In the genomic region with DNA sequence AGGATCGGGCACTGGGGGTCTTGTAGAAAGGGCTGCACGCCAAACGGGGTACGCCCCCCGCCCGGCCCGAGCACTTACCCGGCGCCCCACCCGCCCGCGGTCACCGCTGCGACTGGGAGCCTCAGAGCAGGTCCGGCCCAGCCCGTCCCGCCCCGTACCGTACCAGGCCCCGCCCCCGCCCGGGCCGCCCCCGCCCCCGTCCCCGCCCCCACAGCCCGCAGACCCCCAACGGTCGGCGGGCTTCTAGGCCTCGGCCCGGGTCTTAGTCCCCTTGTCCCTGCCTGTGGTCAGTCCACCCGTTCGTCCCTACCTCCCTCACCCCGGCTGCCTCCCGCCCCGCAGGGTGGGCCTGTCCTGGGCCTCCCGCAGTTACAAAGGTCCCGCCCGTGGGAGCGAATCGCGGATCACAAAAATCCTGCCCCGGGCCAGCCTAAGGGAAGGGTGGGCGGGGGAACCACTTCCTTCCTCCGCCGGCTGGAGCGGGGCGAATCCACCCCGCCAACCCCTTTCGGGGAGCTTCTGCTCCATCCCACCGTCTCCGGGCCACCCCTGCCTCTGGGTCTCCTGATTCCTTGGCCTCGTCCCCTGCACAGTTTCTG, we compare ENCODE assay signal across 8 cellular contexts. TPM values are rescaled to one million over a fixed set of nuclear protein-coding genes. Genes with fewer than 3 reads are reported as not detected.
DNase-seq lines count a peak whose midpoint lies in the region; TF ChIP-seq lines count a peak whose summit lies in the region.

A gene with protein sequence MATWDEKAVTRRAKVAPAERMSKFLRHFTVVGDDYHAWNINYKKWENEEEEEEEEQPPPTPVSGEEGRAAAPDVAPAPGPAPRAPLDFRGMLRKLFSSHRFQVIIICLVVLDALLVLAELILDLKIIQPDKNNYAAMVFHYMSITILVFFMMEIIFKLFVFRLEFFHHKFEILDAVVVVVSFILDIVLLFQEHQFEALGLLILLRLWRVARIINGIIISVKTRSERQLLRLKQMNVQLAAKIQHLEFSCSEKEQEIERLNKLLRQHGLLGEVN (minus strand): TSS at position 114 of the 599 bp plus-strand sequence. CDS start 5,870 bp downstream, outside the sequence.

- H2AFZ ChIP-seq in H9 (ENCODE audit: low read length) = no peak within 1 kb of the TSS
- H2AFZ ChIP-seq in smooth muscle cell (ENCODE audit: low read depth) = peak within 1 kb of the TSS; percentile 93

- POLR2A ChIA-PET in Caco-2 (lab: Charles Lee) = no interaction called here

- H3K79me2 ChIP-seq in H9 (ENCODE audit: insufficient read depth, low read length) = no peaks in the 10 kb centered on the region
- H3K79me2 ChIP-seq in smooth muscle cell (ENCODE audit: low read depth) = no peaks in the 10 kb centered on the region

- peak in 1 of 2 experiments; percentile 29 for DNase-seq in Caco-2
- peak; percentile 82 for DNase-seq in H9
- DNase-seq in Peyer's patch = peak; percentile 68 to 82 (median 77)
- peak in 1 of 2 donors; percentile 75 for DNase-seq in ascending aorta (ENCODE audit: low spot score in 2 of 2)
- DNase-seq in smooth muscle cell (lab: John Stamatoyannopoulos, UW; ENCODE audit: unreplicated experiment) = peak; percentile 54
- no peak for DNase-seq in NCI-H1417 (lab: John Stamatoyannopoulos, UW)
- DNase-seq in DMS114 treated with DMSO at 0.1 percent for 48 hours (lab: John Stamatoyannopoulos, UW; ENCODE audit: unreplicated experiment) = no peak

- CTCF ChIA-PET in Caco-2 (lab: Charles Lee) = interaction anchor here (0.9 kb wide), 1 partner anchor 324 kb away, joined by 3 read pairs; no protein-coding TSS in a partner anchor

- H3K9me3 ChIP-seq in Caco-2 = no peaks in the 10 kb centered on the region
- H3K9me3 ChIP-seq in H9 (ENCODE audit: control insufficient read depth, low read depth, low read length) = no peaks in the 10 kb centered on the region
- H3K9me3 ChIP-seq in Peyer's patch = no peaks in the 10 kb centered on the region
- H3K9me3 ChIP-seq in ascending aorta = no peaks in the 10 kb centered on the region
- no peaks in the 10 kb centered on the region for H3K9me3 ChIP-seq in iPS-18a (ENCODE audit: control insufficient read depth, low read depth, low read length)
- no peaks in the 10 kb centered on the region for H3K9me3 ChIP-seq in smooth muscle cell (replicated peaks; ENCODE audit: low read depth)

- no peak within 1 kb of the TSS for H3K4ac ChIP-seq in H9 (ENCODE audit: low read depth, low read length)

- no peak within 1 kb of the TSS for H2BK15ac ChIP-seq in H9 (ENCODE audit: low read depth, low read length)

- peaks cover 9% of the 10 kb centered on the region for H3K23me2 ChIP-seq in H9 (ENCODE audit: insufficient read length, low read depth, low read length, poor library complexity, severe bottlenecking)

- H3K27ac Mint-ChIP-seq in Caco-2 (ENCODE audit: unreplicated experiment) (no peak within 1 kb of the TSS), H9 (peak within 1 kb of the TSS; percentile 83 to 92 (median 87))

- no peak within 1 kb of the TSS for H2BK12ac ChIP-seq in H9 (ENCODE audit: insufficient read length, low read depth, low read length)

- H3K27me3 ChIP-seq in Caco-2 (replicated peaks; ENCODE audit: control insufficient read depth, insufficient read depth, low read length) (no peaks in the 10 kb centered on the region), H9 (ENCODE audit: insufficient read depth, low read length) (peaks cover 4% of the 10 kb centered on the region; the same call in 1 of the 2 replicates), Peyer's patch (no peaks in the 10 kb centered on the region), ascending aorta (no peaks in the 10 kb centered on the region), iPS-18a (ENCODE audit: control insufficient read depth, insufficient read depth, low read length) (peaks cover 13% of the 10 kb centered on the region), smooth muscle cell (ENCODE audit: low read depth) (no peaks in the 10 kb centered on the region)

- H3T11ph ChIP-seq in H9 (ENCODE audit: low read length) = no peak within 1 kb of the TSS

- no TSS peak for BruUV-seq in Caco-2 (replicated peaks; lab: Mats Ljungman, UMichigan)

- peak within 1 kb of the TSS; percentile 51 for H3K4me3 ChIP-seq in Caco-2 (ENCODE audit: low read depth, low read length)
- H3K4me3 ChIP-seq in Peyer's patch = peak within 1 kb of the TSS; percentile 57 to 92 (median 62)
- peak within 1 kb of the TSS; percentile 73 to 87 for H3K4me3 ChIP-seq in ascending aorta
- peak within 1 kb of the TSS; percentile 56 for H3K4me3 ChIP-seq in iPS-18a (ENCODE audit: low read length)
- H3K4me3 ChIP-seq in smooth muscle cell = peak within 1 kb of the TSS; percentile 67

- H2BK20ac ChIP-seq in H9 (ENCODE audit: low read depth, low read length, poor library complexity, severe bottlenecking) = no peak within 1 kb of the TSS

- H3K56ac ChIP-seq in H9 (ENCODE audit: insufficient read length, low read depth, low read length) = no peak within 1 kb of the TSS

- H3K4me1 ChIP-seq in Caco-2 = no peaks in the 10 kb centered on the region
- H3K4me1 ChIP-seq in H9 (ENCODE audit: insufficient read depth, low read length) = no peaks in the 10 kb centered on the region
- peaks cover 0 to 28% (median 9%) of the 10 kb centered on the region in 4 donors for H3K4me1 ChIP-seq in Peyer's patch
- H3K4me1 ChIP-seq in ascending aorta = peaks cover 0 to 12% of the 10 kb centered on the region in 2 donors
- H3K4me1 ChIP-seq in iPS-18a (ENCODE audit: control insufficient read depth, low read depth, low read length) = peaks cover 4% of the 10 kb centered on the region
- H3K4me1 ChIP-seq in smooth muscle cell (ENCODE audit: low read depth) = peaks cover 9% of the 10 kb centered on the region

- H3K36me3 Mint-ChIP-seq in Caco-2 (ENCODE audit: insufficient read depth, unreplicated experiment) (no peaks in the 10 kb centered on the region), H9 (ENCODE audit: insufficient read depth in 1 of 3, low read depth in 3 of 3) (peaks cover 0 to 10% (median 0%) of the 10 kb centered on the region in 3 experiments; a peak in 5 of 7 replicates)

- H3K27ac ChIP-seq in H9 (ENCODE audit: insufficient read length, low read depth, low read length) = no peak within 1 kb of the TSS
- H3K27ac ChIP-seq in Peyer's patch = peak within 1 kb of the TSS; percentile 72 to 93 (median 78)
- peak within 1 kb of the TSS; percentile 66 for H3K27ac ChIP-seq in ascending aorta
- H3K27ac ChIP-seq in iPS-18a (ENCODE audit: low read length) = no peak within 1 kb of the TSS
- no peak within 1 kb of the TSS for H3K27ac ChIP-seq in smooth muscle cell (ENCODE audit: low read depth)

- H3K9ac ChIP-seq in H9 (ENCODE audit: extremely low read depth, insufficient read length, low read length) (peak within 1 kb of the TSS; percentile 48), iPS-18a (ENCODE audit: low read length) (peak within 1 kb of the TSS; percentile 56), smooth muscle cell (ENCODE audit: low read depth) (no peak within 1 kb of the TSS)

- H3K36me3 ChIP-seq in Caco-2 (ENCODE audit: control insufficient read depth, insufficient read depth, low read length) (no peaks in the 10 kb centered on the region), Peyer's patch (no peaks in the 10 kb centered on the region), ascending aorta (no peaks in the 10 kb centered on the region), iPS-18a (ENCODE audit: control insufficient read depth, low read depth, low read length) (no peaks in the 10 kb centered on the region), smooth muscle cell (ENCODE audit: low read depth) (no peaks in the 10 kb centered on the region)

- no peaks in the 10 kb centered on the region for H3F3A ChIP-seq in smooth muscle cell (ENCODE audit: low read depth)

- H4K5ac ChIP-seq in H9 (ENCODE audit: insufficient read length, low read depth, low read length) = no peak within 1 kb of the TSS

- no peaks in the 10 kb centered on the region for H3K9me3 Mint-ChIP-seq in Caco-2 (ENCODE audit: unreplicated experiment)
- H3K9me3 Mint-ChIP-seq in H9 = peaks cover 0 to 4% of the 10 kb centered on the region in 2 experiments; a peak in 2 of 5 replicates

- no peak within 1 kb of the TSS for H3K23ac ChIP-seq in H9 (ENCODE audit: insufficient read length, low read depth, low read length)

- H3K18ac ChIP-seq in H9 (ENCODE audit: insufficient read length, low read depth, low read length) = peak within 1 kb of the TSS; percentile 91

- H2BK5ac ChIP-seq in H9 (ENCODE audit: insufficient read length, low read length) = no peak within 1 kb of the TSS

- H4K20me1 ChIP-seq in H9 (ENCODE audit: control insufficient read depth, insufficient read depth, insufficient read length) (no peaks in the 10 kb centered on the region), smooth muscle cell (ENCODE audit: low read depth) (no peaks in the 10 kb centered on the region)

- H4K8ac ChIP-seq in H9 (replicated peaks; ENCODE audit: insufficient read length, low read depth, low read length) = no peak within 1 kb of the TSS

- peaks cover 8% of the 10 kb centered on the region for H3K27me3 Mint-ChIP-seq in Caco-2 (ENCODE audit: insufficient read depth, unreplicated experiment)
- H3K27me3 Mint-ChIP-seq in H9 (ENCODE audit: low read depth) = peaks cover 31% of the 10 kb centered on the region

- no peak within 1 kb of the TSS for H4K91ac ChIP-seq in H9 (ENCODE audit: insufficient read length, low read depth, low read length)

- no CpG with 5 or more reads among the region's 54 CpGs for WGBS in H9 (ENCODE audit: extremely low coverage, insufficient read length, low lambda C conversion rate)
- WGBS in smooth muscle cell (ENCODE audit: low lambda C conversion rate) = 3% methylated on average over 9 of the region's 54 CpGs

- no peak for TF ChIP-seq POLR2A in Peyer's patch (IDR thresholded peaks at IDR 0.05)

- H3K4me2 ChIP-seq in H9 (ENCODE audit: insufficient read depth, insufficient read length, low read length) (peak within 1 kb of the TSS; percentile 22), smooth muscle cell (peak within 1 kb of the TSS; percentile 95)

- peak within 1 kb of the TSS; percentile 17 for H3K14ac ChIP-seq in H9 (ENCODE audit: insufficient read depth, low read length)

- no peaks in the 10 kb centered on the region for H3K79me1 ChIP-seq in H9 (ENCODE audit: insufficient read depth, low read depth, low read length, poor library complexity, severe bottlenecking)

- no peak within 1 kb of the TSS for H2AK5ac ChIP-seq in H9 (ENCODE audit: insufficient read length, low read length)

- H3K4me1 Mint-ChIP-seq in Caco-2 (ENCODE audit: low read depth, unreplicated experiment) (peaks cover 16% of the 10 kb centered on the region), H9 (peaks cover 12 to 29% of the 10 kb centered on the region in 2 experiments)

- H3K4me3 Mint-ChIP-seq in Caco-2 (ENCODE audit: unreplicated experiment) = peak within 1 kb of the TSS; percentile 74
- peak within 1 kb of the TSS; percentile 79 to 88 for H3K4me3 Mint-ChIP-seq in H9

- TF ChIP-seq CTCF in Caco-2 (IDR thresholded peaks at IDR 0.05; ENCODE audit: insufficient read depth in 1 of 2, low read depth in 1 of 2, low read length in 1 of 2, severe bottlenecking in 1 of 2, unreplicated experiment in 1 of 2) = no peak
- no peak for TF ChIP-seq CTCF in H9 (conservative IDR thresholded peaks at IDR 0.05)
- TF ChIP-seq CTCF in Peyer's patch (IDR thresholded peaks at IDR 0.05) = no peak
- TF ChIP-seq CTCF in ascending aorta (IDR thresholded peaks at IDR 0.05) = no peak
- TF ChIP-seq CTCF in smooth muscle cell (IDR thresholded peaks at IDR 0.05; ENCODE audit: borderline replicate concordance, insufficient read depth, poor library complexity, severe bottlenecking) = no peak

- no peak within 1 kb of the TSS for H2BK120ac ChIP-seq in H9 (ENCODE audit: low read depth, low read length, poor library complexity, severe bottlenecking)

- intact Hi-C loops in Caco-2 (cut with micrococcal nuclease; ENCODE audit: unreplicated experiment) (loop anchor here (10.0 kb wide), 1 partner anchor 224 kb away; the partner anchor contains the start of genes FAM216A and GPN3), ascending aorta (cut with DNase I) (loop anchor here (10.0 kb wide), 1 partner anchor 196 kb away; no protein-coding TSS in a partner anchor)

RNA-seq across cellular contexts. Expression of the gene that starts here (rescaled TPM):
- total RNA-seq in Caco-2 (2022) = 0.23 TPM in 1 of 2 replicates, not detected in the other
- 5.2 and 5.5 TPM in 2 replicates for total RNA-seq in H9 (2021)
- total RNA-seq in Peyer's patch = 10 to 100 TPM in 1 of 4 donors, 1 to 10 TPM in 3; 2.6 to 16.5 (median 4.7) TPM
- total RNA-seq in ascending aorta = 1.3 TPM
- 4.6 and 8.3 TPM in 2 replicates for total RNA-seq in smooth muscle cell
- 5.3 and 5.5 TPM in 2 replicates for polyA plus RNA-seq in smooth muscle cell

Comparison
In these comparisons a context has a peak if more than half of its experiments do, and no peak if none do; other contexts are left out.
1. DNase-seq: peak in H9 (single experiment), Peyer's patch (3 of 3) and smooth muscle cell (single experiment); none in NCI-H1417 (0 of 3) and DMS114 treated with DMSO at 0.1 percent for 48 hours (single experiment).
2. H3K27ac ChIP-seq: peak in Peyer's patch (4 of 4) and ascending aorta (2 of 2); none in H9 (single experiment), iPS-18a (single experiment) and smooth muscle cell (single experiment).
3. Peak in every context shown above with its lines, with median percentiles within 50 percentile points of each other: H3K4me3 ChIP-seq.